In the genomic region with DNA sequence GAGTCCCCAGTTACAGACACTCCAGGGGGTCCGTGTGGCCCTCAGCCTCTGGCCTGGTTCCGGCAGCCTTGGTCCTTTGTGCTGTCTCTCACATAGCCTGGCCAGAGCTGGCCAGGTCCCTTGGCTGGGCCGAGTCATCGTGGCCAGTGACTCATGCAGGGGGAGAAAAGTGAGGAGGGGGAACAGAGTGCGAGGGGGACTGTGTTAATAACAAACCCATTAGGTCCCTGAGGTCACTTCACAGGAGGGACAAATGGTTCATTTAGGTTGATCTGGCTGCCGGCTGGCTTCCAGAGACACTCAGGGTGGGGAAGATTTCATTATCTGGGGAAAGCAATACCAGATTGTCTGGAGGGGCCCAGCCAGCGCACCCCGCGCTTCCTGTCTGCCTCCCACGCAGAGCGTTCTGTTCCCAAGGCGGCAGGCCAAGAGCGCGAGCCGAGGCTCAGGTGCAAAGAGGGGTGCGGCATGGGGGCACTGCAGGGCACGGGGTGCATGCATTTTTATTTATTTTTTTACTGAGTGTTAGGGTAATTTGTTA, we compare ENCODE assay signal across 11 cellular contexts.
DNase-seq lines count a peak whose midpoint lies in the region; ATAC-seq and TF ChIP-seq lines count a peak whose summit lies in the region.
"Had no signal": no experiment of that assay in that cellular context is flagged by ENCODE, and none has a peak within 500 bp of the region (broad histone marks: within the 10 kb centered on the region; RNA-seq: fewer than 3 reads in every experiment).

No MANE protein-coding gene starts in this region.

- H3K27ac Mint-ChIP-seq in activated CD4-positive, alpha-beta T cell treated with anti-CD3 and anti-CD28 coated beads for 36 hours: peak overlapping the region; percentile 21
- H3K27ac Mint-ChIP-seq: memory B cell had no signal

- H3K9me3 ChIP-seq in ascending aorta: no peaks in the 10 kb centered on the region
- H3K9me3 ChIP-seq in thymus (ENCODE audit: control insufficient read depth): no peaks in the 10 kb centered on the region

- H3K27me3 ChIP-seq in ascending aorta (no peaks in the 10 kb centered on the region), thymus (ENCODE audit: control insufficient read depth, insufficient read depth) (no peaks in the 10 kb centered on the region)

- H3K4me1 ChIP-seq in ascending aorta (peaks cover 11 to 28% of the 10 kb centered on the region in 2 donors), thymus (ENCODE audit: control insufficient read depth, insufficient read depth, low read length) (peaks cover 41% of the 10 kb centered on the region)

- peak overlapping the region; percentile 16 for H3K4me3 Mint-ChIP-seq in activated CD4-positive, alpha-beta T cell treated with anti-CD3 and anti-CD28 coated beads for 36 hours
- H3K4me3 Mint-ChIP-seq: memory B cell had no signal

- H3K36me3 Mint-ChIP-seq in activated CD4-positive, alpha-beta T cell treated with anti-CD3 and anti-CD28 coated beads for 36 hours (ENCODE audit: low read depth): no peaks in the 10 kb centered on the region
- H3K36me3 Mint-ChIP-seq: memory B cell had no signal

- H3K27ac ChIP-seq in ascending aorta (peak overlapping the region; percentile 55 to 90), thymus (ENCODE audit: low read depth) (peak overlapping the region; percentile 1)
- H3K27ac ChIP-seq: 22Rv1 had no signal

- H3K9me3 Mint-ChIP-seq in activated CD4-positive, alpha-beta T cell treated with anti-CD3 and anti-CD28 coated beads for 36 hours (ENCODE audit: low read depth): no peaks in the 10 kb centered on the region
- H3K9me3 Mint-ChIP-seq: memory B cell had no signal

- intact Hi-C loops in activated CD4-positive, alpha-beta T cell treated with anti-CD3 and anti-CD28 coated beads for 36 hours (cut with DNase I, micrococcal nuclease): no loop called here
- intact Hi-C loops in ascending aorta (cut with DNase I): no loop called here

- TF ChIP-seq CTCF in ascending aorta (IDR thresholded peaks at IDR 0.05): no peak

- H3K4me1 Mint-ChIP-seq in activated CD4-positive, alpha-beta T cell treated with anti-CD3 and anti-CD28 coated beads for 36 hours: peaks cover 54% of the 10 kb centered on the region

- no peak overlapping the region for H3K4me3 ChIP-seq in ascending aorta
- H3K4me3 ChIP-seq in thymus (ENCODE audit: low read length): no peak overlapping the region

- 20% methylated on average over 17 of the region's 17 CpGs for WGBS in thymus

- ATAC-seq in activated CD4-positive, alpha-beta T cell treated with anti-CD3 and anti-CD28 coated beads for 36 hours: peak; percentile 55

- peak; percentile 65 for DNase-seq in activated CD4-positive, alpha-beta T cell treated with anti-CD3 and anti-CD28 coated beads for 36 hours
- DNase-seq in activated CD4-positive, alpha-beta T cell treated with anti-CD3 and anti-CD28 coated beads, Interleukin-2, amount 50 U/mL, for 1 hour: no peak
- DNase-seq in ascending aorta (ENCODE audit: low spot score in 2 of 2): peak in 1 of 2 donors; percentile 63
- DNase-seq in kidney tubule cell (ENCODE audit: low spot score): peak; percentile 83
- DNase-seq in DMS114 treated with DMSO at 0.1 percent for 48 hours (lab: John Stamatoyannopoulos, UW; ENCODE audit: unreplicated experiment): no peak
- DNase-seq in KBM-7: no peak
- DNase-seq in NCI-H82 (lab: John Stamatoyannopoulos, UW): no peak
- DNase-seq: NCI-H748 treated with DMSO at 0.1 percent for 48 hours had no signal

- no peaks in the 10 kb centered on the region for H3K27me3 Mint-ChIP-seq in activated CD4-positive, alpha-beta T cell treated with anti-CD3 and anti-CD28 coated beads for 36 hours
- H3K27me3 Mint-ChIP-seq: memory B cell had no signal

- CTCF ChIA-PET in activated CD4-positive, alpha-beta T cell treated with anti-CD3 and anti-CD28 coated beads for 36 hours (lab: Charles Lee): interaction anchor here (1.0 kb wide), 1 partner anchor 18 kb away, joined by 4 read pairs; no protein-coding TSS in a partner anchor

- in situ Hi-C loops in KBM-7 (cut with MboI; ENCODE audit: low pct_unique_long_range_greater_than_20kb, low sequenced_read_pairs): no loop called here

- POLR2A ChIA-PET in activated CD4-positive, alpha-beta T cell treated with anti-CD3 and anti-CD28 coated beads for 36 hours (lab: Charles Lee): no interaction called here

- H3K36me3 ChIP-seq in ascending aorta: no peaks in the 10 kb centered on the region
- no peaks in the 10 kb centered on the region for H3K36me3 ChIP-seq in thymus (ENCODE audit: control insufficient read depth, insufficient read depth)

Comparison
In these comparisons a context has a peak if more than half of its experiments do, and no peak if none do; other contexts are left out.
1. DNase-seq: peak in activated CD4-positive, alpha-beta T cell treated with anti-CD3 and anti-CD28 coated beads for 36 hours (single experiment) and kidney tubule cell (single experiment); none in activated CD4-positive, alpha-beta T cell treated with anti-CD3 and anti-CD28 coated beads, Interleukin-2, amount 50 U/mL, for 1 hour (single experiment), DMS114 treated with DMSO at 0.1 percent for 48 hours (single experiment), KBM-7 (single experiment) and NCI-H82 (single experiment).